In genomic region chr2:198315791-198316190, GRCh38 we compare ENCODE assay signal across 30 cellular contexts.
"Had no signal": no experiment of that assay in that cellular context is flagged by ENCODE, and none has a peak within 500 bp of the region (broad histone marks: within the 10 kb centered on the region; RNA-seq: fewer than 3 reads in every experiment).

No MANE protein-coding gene starts in this region.

- DNase-seq: activated CD4-positive, alpha-beta memory T cell treated with anti-CD3 and anti-CD28 coated beads for 36 hours; activated CD4-positive, alpha-beta T cell treated with anti-CD3 and anti-CD28 coated beads, Interleukin-2, amount 10 ng/mL, durations not matched to agents 24 days and 14 days; activated CD4-positive, CD25-positive, alpha-beta regulatory T cell treated with anti-CD3 and anti-CD28 coated beads, Interleukin-2, amount 50 U/mL, for 72 hours; activated CD8-positive, alpha-beta memory T cell treated with anti-CD3 and anti-CD28 coated beads, Interleukin-2, amount 50 U/mL, for 4 hours; activated gamma-delta T cell; activated naive CD4-positive, alpha-beta T cell treated with anti-CD3 and anti-CD28 coated beads, Interleukin-2, amount 10 ng/mL, durations not matched to agents 7 days and 5 days; activated naive CD8-positive, alpha-beta T cell treated with anti-CD3 and anti-CD28 coated beads, Interleukin-2, amount 10 ng/mL, durations not matched to agents 7 days and 5 days; activated T-cell treated with anti-CD3 and anti-CD28 coated beads, Interleukin-2, amount 50 U/mL, for 1 hour; amniotic stem cell; caudate nucleus; gastrocnemius medialis; glutamatergic neuron; islet precursor cell; left ventricle myocardium superior; naive thymus-derived CD8-positive, alpha-beta T cell; occipital lobe; stimulated activated CD4-positive, alpha-beta T cell treated with anti-CD3 and anti-CD28 coated beads, Interleukin-15, amount 100 ng/mL, for 24 hours; stimulated activated CD4-positive, alpha-beta T cell treated with anti-CD3 and anti-CD28 coated beads, Interleukin-2, amount 100 ng/mL, for 24 hours; stimulated activated naive B cell treated with anti-CD40 and anti-IgM and Interleukin-4, amounts not matched to agents 10 μg/mL and 1 μg/mL and 100 μg/mL, for 72 hours; stomach; T-helper 17 cell; T1000; thyroid gland; upper lobe of right lung; WERI-Rb-1 had no signal

- H3K9ac ChIP-seq: parathyroid adenoma had no signal

- H3K27me3 ChIP-seq: right atrium auricular region, thyroid gland had no signal

- H3K9me3 Mint-ChIP-seq: activated CD4-positive, alpha-beta memory T cell treated with anti-CD3 and anti-CD28 coated beads for 36 hours; activated CD4-positive, alpha-beta T cell treated with anti-CD3 and anti-CD28 coated beads, Interleukin-2, amount 10 ng/mL, durations not matched to agents 24 days and 14 days; activated naive CD4-positive, alpha-beta T cell treated with anti-CD3 and anti-CD28 coated beads, Interleukin-2, amount 10 ng/mL, durations not matched to agents 7 days and 5 days; activated naive CD8-positive, alpha-beta T cell treated with anti-CD3 and anti-CD28 coated beads, Interleukin-2, amount 10 ng/mL, durations not matched to agents 7 days and 5 days; dendritic cell treated with granulocyte-macrophage colony-stimulating factor and Interleukin-4, amounts not matched to agents 40 ng/mL and 50 ng/mL, for 4 days; naive thymus-derived CD8-positive, alpha-beta T cell; neural crest cell; stimulated activated naive B cell treated with anti-CD40 and anti-IgM and Interleukin-4, amounts not matched to agents 10 μg/mL and 1 μg/mL and 100 μg/mL, for 72 hours had no signal

- H2AFZ ChIP-seq: parathyroid adenoma had no signal

- ATAC-seq: gastrocnemius medialis; left ventricle myocardium superior; naive thymus-derived CD8-positive, alpha-beta T cell; stimulated activated naive B cell treated with anti-CD40 and anti-IgM and Interleukin-4, amounts not matched to agents 10 μg/mL and 1 μg/mL and 100 μg/mL, for 72 hours; T-helper 17 cell; upper lobe of right lung had no signal

- H3K27ac ChIP-seq: esophagus muscularis mucosa, gastrocnemius medialis, parathyroid adenoma, right atrium auricular region, stomach, thyroid gland, upper lobe of right lung, WERI-Rb-1 had no signal

- H3K4me3 Mint-ChIP-seq: activated CD4-positive, alpha-beta memory T cell treated with anti-CD3 and anti-CD28 coated beads for 36 hours; activated CD4-positive, alpha-beta T cell treated with anti-CD3 and anti-CD28 coated beads, Interleukin-2, amount 10 ng/mL, durations not matched to agents 24 days and 14 days; activated naive CD4-positive, alpha-beta T cell treated with anti-CD3 and anti-CD28 coated beads, Interleukin-2, amount 10 ng/mL, durations not matched to agents 7 days and 5 days; activated naive CD8-positive, alpha-beta T cell treated with anti-CD3 and anti-CD28 coated beads, Interleukin-2, amount 10 ng/mL, durations not matched to agents 7 days and 5 days; dendritic cell treated with granulocyte-macrophage colony-stimulating factor and Interleukin-4, amounts not matched to agents 40 ng/mL and 50 ng/mL, for 4 days; naive thymus-derived CD8-positive, alpha-beta T cell; neural crest cell; stimulated activated naive B cell treated with anti-CD40 and anti-IgM and Interleukin-4, amounts not matched to agents 10 μg/mL and 1 μg/mL and 100 μg/mL, for 72 hours had no signal

- H3K4me3 ChIP-seq: esophagus muscularis mucosa, gastrocnemius medialis, right atrium auricular region, stomach, thyroid gland, upper lobe of right lung had no signal

- H3K4me1 ChIP-seq: esophagus muscularis mucosa, gastrocnemius medialis, parathyroid adenoma, right atrium auricular region, stomach, thyroid gland, upper lobe of right lung had no signal

- H3K36me3 ChIP-seq: esophagus muscularis mucosa, gastrocnemius medialis, right atrium auricular region, stomach, thyroid gland, upper lobe of right lung, WERI-Rb-1 had no signal

- H3K79me2 ChIP-seq: parathyroid adenoma had no signal

- H3K9me3 ChIP-seq: esophagus muscularis mucosa, gastrocnemius medialis, right atrium auricular region, stomach, thyroid gland, upper lobe of right lung had no signal

- H3K4me1 Mint-ChIP-seq: activated CD4-positive, alpha-beta T cell treated with anti-CD3 and anti-CD28 coated beads, Interleukin-2, amount 10 ng/mL, durations not matched to agents 24 days and 14 days; activated naive CD4-positive, alpha-beta T cell treated with anti-CD3 and anti-CD28 coated beads, Interleukin-2, amount 10 ng/mL, durations not matched to agents 7 days and 5 days; activated naive CD8-positive, alpha-beta T cell treated with anti-CD3 and anti-CD28 coated beads, Interleukin-2, amount 10 ng/mL, durations not matched to agents 7 days and 5 days had no signal

- H3K27ac Mint-ChIP-seq: activated CD4-positive, alpha-beta memory T cell treated with anti-CD3 and anti-CD28 coated beads for 36 hours; activated CD4-positive, alpha-beta T cell treated with anti-CD3 and anti-CD28 coated beads, Interleukin-2, amount 10 ng/mL, durations not matched to agents 24 days and 14 days; activated naive CD4-positive, alpha-beta T cell treated with anti-CD3 and anti-CD28 coated beads, Interleukin-2, amount 10 ng/mL, durations not matched to agents 7 days and 5 days; activated naive CD8-positive, alpha-beta T cell treated with anti-CD3 and anti-CD28 coated beads, Interleukin-2, amount 10 ng/mL, durations not matched to agents 7 days and 5 days; dendritic cell treated with granulocyte-macrophage colony-stimulating factor and Interleukin-4, amounts not matched to agents 40 ng/mL and 50 ng/mL, for 4 days; naive thymus-derived CD8-positive, alpha-beta T cell; stimulated activated naive B cell treated with anti-CD40 and anti-IgM and Interleukin-4, amounts not matched to agents 10 μg/mL and 1 μg/mL and 100 μg/mL, for 72 hours; T-helper 17 cell had no signal

- H3K36me3 Mint-ChIP-seq: activated CD4-positive, alpha-beta memory T cell treated with anti-CD3 and anti-CD28 coated beads for 36 hours; activated naive CD4-positive, alpha-beta T cell treated with anti-CD3 and anti-CD28 coated beads, Interleukin-2, amount 10 ng/mL, durations not matched to agents 7 days and 5 days; activated naive CD8-positive, alpha-beta T cell treated with anti-CD3 and anti-CD28 coated beads, Interleukin-2, amount 10 ng/mL, durations not matched to agents 7 days and 5 days; naive thymus-derived CD8-positive, alpha-beta T cell; stimulated activated naive B cell treated with anti-CD40 and anti-IgM and Interleukin-4, amounts not matched to agents 10 μg/mL and 1 μg/mL and 100 μg/mL, for 72 hours had no signal
